Comparison of ENCODE assay signal across 8 cellular contexts in genomic region chr4:81466841-81467671, GRCh38. TPM values are rescaled to one million over a fixed set of nuclear protein-coding genes. Genes with fewer than 3 reads are reported as not detected.
DNase-seq lines count a peak whose midpoint lies in the region; ATAC-seq and TF ChIP-seq lines count a peak whose summit lies in the region.

No MANE protein-coding gene starts in this region.

- H3K36me3 ChIP-seq in Karpas-422 (ENCODE audit: insufficient read depth, low read length), result no peaks in the 10 kb centered on the region

- no peaks in the 10 kb centered on the region for H3K9me3 Mint-ChIP-seq in activated naive CD4-positive, alpha-beta T cell treated with anti-CD3 and anti-CD28 coated beads, Interleukin-2, amount 10 ng/mL, durations not matched to agents 7 days and 5 days

- no peaks in the 10 kb centered on the region for H4K20me1 ChIP-seq in Karpas-422 (ENCODE audit: insufficient read depth, low read depth, low read length)

- ATAC-seq in HG03139 (IDR thresholded peaks at IDR 0.05; ENCODE audit: unreplicated experiment) (no peak), GM18505 (IDR thresholded peaks at IDR 0.05; ENCODE audit: unreplicated experiment) (no peak)

- H3K4me1 ChIP-seq in Karpas-422 (ENCODE audit: low read length), result peaks cover 14% of the 10 kb centered on the region

- no peak overlapping the region for H3K4me3 ChIP-seq in Karpas-422 (ENCODE audit: low read length)

- H3K4me2 ChIP-seq in Karpas-422 (ENCODE audit: low read depth, low read length, poor library complexity, severe bottlenecking), result no peak overlapping the region

- no peak overlapping the region for H3K27ac Mint-ChIP-seq in activated naive CD4-positive, alpha-beta T cell treated with anti-CD3 and anti-CD28 coated beads, Interleukin-2, amount 10 ng/mL, durations not matched to agents 7 days and 5 days

- no peaks in the 10 kb centered on the region for H3K9me2 ChIP-seq in Karpas-422 (replicated peaks; ENCODE audit: insufficient read depth, low read length)

- H3K27ac ChIP-seq in Karpas-422 (ENCODE audit: low read length), result no peak overlapping the region

- H3K9me3 ChIP-seq in Karpas-422 (ENCODE audit: low read length), result no peaks in the 10 kb centered on the region

- peaks cover 9% of the 10 kb centered on the region for H3K27me3 Mint-ChIP-seq in activated naive CD4-positive, alpha-beta T cell treated with anti-CD3 and anti-CD28 coated beads, Interleukin-2, amount 10 ng/mL, durations not matched to agents 7 days and 5 days

- no peak overlapping the region for H2AFZ ChIP-seq in Karpas-422 (ENCODE audit: low read length)

- H3K27me3 ChIP-seq in Karpas-422 (ENCODE audit: low read length), result no peaks in the 10 kb centered on the region

- no peaks in the 10 kb centered on the region for H3K36me3 Mint-ChIP-seq in activated naive CD4-positive, alpha-beta T cell treated with anti-CD3 and anti-CD28 coated beads, Interleukin-2, amount 10 ng/mL, durations not matched to agents 7 days and 5 days

- no peak for TF ChIP-seq POLR2A in GM18505 (IDR thresholded peaks at IDR 0.05; ENCODE audit: borderline replicate concordance, extremely low read depth, insufficient read depth, insufficient read length)

- H3K79me2 ChIP-seq in Karpas-422 (ENCODE audit: low read length), result no peaks in the 10 kb centered on the region

- H3K4me1 Mint-ChIP-seq in activated naive CD4-positive, alpha-beta T cell treated with anti-CD3 and anti-CD28 coated beads, Interleukin-2, amount 10 ng/mL, durations not matched to agents 7 days and 5 days, result peaks cover 18% of the 10 kb centered on the region

- DNase-seq in DMS53 (lab: John Stamatoyannopoulos, UW) (peak; percentile 88), Karpas-422 (peak; percentile 82), RPMI8226 (peak; percentile 79), glomerular endothelial cell (ENCODE audit: extremely low read depth, low read depth, low spot score) (peak; percentile 51), retina (peak; percentile 49)
- peak; percentile 84 for DNase-seq in activated naive CD4-positive, alpha-beta T cell treated with anti-CD3 and anti-CD28 coated beads, Interleukin-2, amount 10 ng/mL, durations not matched to agents 7 days and 5 days

- CTCF ChIA-PET in activated naive CD4-positive, alpha-beta T cell treated with anti-CD3 and anti-CD28 coated beads, Interleukin-2, amount 10 ng/mL, durations not matched to agents 7 days and 5 days (lab: Charles Lee), result interaction anchor here (0.6 to 4.8 kb wide), 36 partner anchors 8 to 801 kb away, joined by 3 to 74 read pairs (median 3); no protein-coding TSS in a partner anchor

- no peak overlapping the region for H3K9ac ChIP-seq in Karpas-422 (ENCODE audit: low read length)

- H3K4me3 Mint-ChIP-seq in activated naive CD4-positive, alpha-beta T cell treated with anti-CD3 and anti-CD28 coated beads, Interleukin-2, amount 10 ng/mL, durations not matched to agents 7 days and 5 days, result no peak overlapping the region

RNA-seq across cellular contexts. Expression of gene RASGEF1B, which starts 4.7 kb away (rescaled TPM):
- total RNA-seq in Karpas-422 (2014; rRNA removed; shearing (Covaris generic); ENCODE audit: low replicate concordance), result 1.2 and 1.6 TPM in 2 replicates
- total RNA-seq in glomerular endothelial cell, result 0.10 and 0.88 TPM in 2 replicates
